Comparison of ENCODE assay signal across 8 cellular contexts in the genomic region with DNA sequence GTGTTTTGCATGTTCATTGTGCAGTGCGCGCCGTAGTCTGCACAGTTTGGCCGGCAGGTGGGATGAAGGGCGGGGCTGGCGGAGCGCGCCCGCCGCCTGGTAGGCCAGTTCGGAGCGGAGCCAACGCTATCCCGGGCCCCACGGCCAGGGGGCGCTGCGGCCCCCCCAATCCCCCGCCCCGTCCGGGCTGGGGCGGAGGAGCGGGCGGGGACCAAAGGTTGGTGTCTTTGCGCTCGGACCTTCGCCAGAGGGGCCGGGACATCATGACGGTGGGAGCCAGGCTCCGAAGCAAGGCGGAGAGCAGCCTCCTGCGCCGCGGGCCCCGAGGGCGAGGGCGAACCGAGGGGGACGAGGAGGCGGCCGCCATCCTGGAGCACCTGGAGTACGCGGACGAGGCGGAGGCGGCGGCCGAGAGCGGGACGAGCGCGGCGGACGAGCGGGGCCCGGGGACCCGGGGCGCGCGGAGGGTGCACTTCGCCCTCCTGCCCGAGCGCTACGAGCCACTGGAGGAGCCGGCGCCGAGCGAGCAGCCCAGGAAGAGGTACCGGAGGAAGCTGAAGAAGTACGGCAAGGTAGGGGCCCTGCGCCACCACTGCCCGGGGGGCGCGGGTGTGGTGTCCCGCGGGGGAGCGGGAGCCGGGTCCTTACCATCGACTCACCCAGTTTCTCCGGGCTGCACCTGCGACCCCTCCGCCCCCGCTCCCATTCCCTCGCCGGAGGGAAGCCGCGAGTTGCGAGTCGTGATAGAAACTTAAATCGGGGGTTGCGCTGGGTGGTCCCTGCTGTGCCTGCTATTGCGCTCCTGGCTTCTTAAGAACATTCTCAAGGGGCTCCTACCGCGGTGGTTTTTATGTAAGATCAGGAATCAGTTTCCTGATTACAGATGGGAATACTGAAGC. TPM values are rescaled to one million over a fixed set of nuclear protein-coding genes. Genes with fewer than 3 reads are reported as not detected.
DNase-seq lines count a peak whose midpoint lies in the region; ATAC-seq and TF ChIP-seq lines count a peak whose summit lies in the region.

A gene with protein sequence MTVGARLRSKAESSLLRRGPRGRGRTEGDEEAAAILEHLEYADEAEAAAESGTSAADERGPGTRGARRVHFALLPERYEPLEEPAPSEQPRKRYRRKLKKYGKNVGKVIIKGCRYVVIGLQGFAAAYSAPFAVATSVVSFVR (plus strand): TSS at position 224 of the 899 bp plus-strand sequence. CDS start 40 bp downstream, at position 264.

- H3K27ac Mint-ChIP-seq in activated naive CD4-positive, alpha-beta T cell treated with anti-CD3 and anti-CD28 coated beads for 36 hours = no peak within 1 kb of the TSS

- H3K4me3 ChIP-seq in HUES6 (ENCODE audit: low read depth, low read length) (peak within 1 kb of the TSS; percentile 78), ovary (peak within 1 kb of the TSS; percentile 49), thoracic aorta (peak within 1 kb of the TSS; percentile 99)

- H3K27me3 Mint-ChIP-seq in activated naive CD4-positive, alpha-beta T cell treated with anti-CD3 and anti-CD28 coated beads for 36 hours (ENCODE audit: low read depth) = peaks cover 5% of the 10 kb centered on the region

- H3K27ac ChIP-seq in HUES6 (ENCODE audit: low read depth, low read length) (no peak within 1 kb of the TSS), ovary (peak within 1 kb of the TSS; percentile 5 to 58), thoracic aorta (no peak within 1 kb of the TSS)

- peak within 1 kb of the TSS; percentile 81 for H3K4me3 Mint-ChIP-seq in activated naive CD4-positive, alpha-beta T cell treated with anti-CD3 and anti-CD28 coated beads for 36 hours

- H3K36me3 Mint-ChIP-seq in activated naive CD4-positive, alpha-beta T cell treated with anti-CD3 and anti-CD28 coated beads for 36 hours (ENCODE audit: low read depth) = no peaks in the 10 kb centered on the region

- TF ChIP-seq EP300 in ovary (IDR thresholded peaks at IDR 0.05) = no peak

- peaks cover 4% of the 10 kb centered on the region for H3K4me1 Mint-ChIP-seq in activated naive CD4-positive, alpha-beta T cell treated with anti-CD3 and anti-CD28 coated beads for 36 hours (ENCODE audit: low read depth)

- CTCF ChIA-PET in activated naive CD4-positive, alpha-beta T cell treated with anti-CD3 and anti-CD28 coated beads for 36 hours (lab: Charles Lee) = interaction anchor here (0.9 to 1.1 kb wide), 3 partner anchors 12 to 86 kb away, joined by 3 to 6 read pairs (median 6); no protein-coding TSS in a partner anchor

- no peaks in the 10 kb centered on the region for H3K9me3 Mint-ChIP-seq in activated naive CD4-positive, alpha-beta T cell treated with anti-CD3 and anti-CD28 coated beads for 36 hours

- TF ChIP-seq CTCF in ovary (IDR thresholded peaks at IDR 0.05) (peak; percentile 91 to 97 (median 95)), thoracic aorta (IDR thresholded peaks at IDR 0.05) (peak; percentile 98)

- 1 to 3% (median 3%) methylated on average over 63 to 93 of the region's 93 CpGs for WGBS in ovary, 3 donors

- DNase-seq in DMS 273 treated with DMSO at 0.1 percent for 48 hours (lab: John Stamatoyannopoulos, UW) (peak; percentile 25), RPMI8226 (peak; percentile 51), glomerular visceral epithelial cell (ENCODE audit: extremely low spot score) (peak; percentile 82), ovary (peak; percentile 72 to 90 (median 78)), thoracic aorta (ENCODE audit: low spot score) (peak; percentile 12)
- peak; percentile 77 for DNase-seq in activated naive CD4-positive, alpha-beta T cell treated with anti-CD3 and anti-CD28 coated beads for 36 hours

- H3K27me3 ChIP-seq in HUES6 (ENCODE audit: control insufficient read depth, insufficient read depth, low read length) (peaks cover 42% of the 10 kb centered on the region), ovary (no peaks in the 10 kb centered on the region), thoracic aorta (replicated peaks; ENCODE audit: insufficient read depth) (no peaks in the 10 kb centered on the region)

- H3K9me3 ChIP-seq in HUES6 (ENCODE audit: control insufficient read depth, insufficient read depth, low read depth, low read length) = no peaks in the 10 kb centered on the region
- H3K9me3 ChIP-seq in ovary = no peaks in the 10 kb centered on the region
- no peaks in the 10 kb centered on the region for H3K9me3 ChIP-seq in thoracic aorta

- H3K4me1 ChIP-seq in HUES6 (ENCODE audit: control insufficient read depth, insufficient read depth, low read length) (no peaks in the 10 kb centered on the region; the same call in 1 of the 2 replicates), ovary (ENCODE audit: insufficient read depth) (peaks cover 2% of the 10 kb centered on the region), thoracic aorta (ENCODE audit: control insufficient read depth in 1 of 2, low read depth in 2 of 2) (peaks cover 4 to 17% of the 10 kb centered on the region in 2 donors)

- intact Hi-C loops in activated naive CD4-positive, alpha-beta T cell treated with anti-CD3 and anti-CD28 coated beads for 36 hours (cut with micrococcal nuclease) = loop anchor here (1.0 kb wide), 2 partner anchors 43 to 86 kb away; no protein-coding TSS in a partner anchor
- intact Hi-C loops in ovary (cut with DNase I) = loop anchor here in 2 of 4 donors (2.0 to 5.0 kb wide), 2 partner anchors 42 kb away; no protein-coding TSS in a partner anchor

- peak; percentile 95 for ATAC-seq in GM21447 (IDR thresholded peaks at IDR 0.05; ENCODE audit: unreplicated experiment)
- ATAC-seq in thoracic aorta (ENCODE audit: insufficient number of reproducible peaks, low FRiP score, low read depth) = peak; percentile 39

- peak; percentile 30 for TF ChIP-seq POLR2A in ovary (IDR thresholded peaks at IDR 0.05)

- no peak within 1 kb of the TSS for H3K9ac ChIP-seq in HUES6 (ENCODE audit: low read length)

- no peaks in the 10 kb centered on the region for H3K36me3 ChIP-seq in HUES6 (ENCODE audit: control insufficient read depth, insufficient read depth, low read length)
- H3K36me3 ChIP-seq in ovary = no peaks in the 10 kb centered on the region
- no peaks in the 10 kb centered on the region for H3K36me3 ChIP-seq in thoracic aorta

RNA-seq across cellular contexts. Expression of the gene that starts here (rescaled TPM):
- 1 to 10 TPM; 1.1 to 1.3 TPM for total RNA-seq in activated naive CD4-positive, alpha-beta T cell treated with anti-CD3 and anti-CD28 coated beads for 36 hours
- 10 to 100 TPM; 10.0 to 19.8 (median 13.2) TPM for total RNA-seq in ovary
- polyA plus RNA-seq in ovary = 10 to 100 TPM; 20.3 to 23.8 TPM
- 1 to 10 TPM; 6.8 to 9.7 TPM for total RNA-seq in thoracic aorta

Comparison
In these comparisons a context has a peak if more than half of its experiments do, and no peak if none do; other contexts are left out.
1. DNase-seq: peak in every context shown above with its lines; median percentile 82 in glomerular visceral epithelial cell; 78 in ovary; 77 in activated naive CD4-positive, alpha-beta T cell treated with anti-CD3 and anti-CD28 coated beads for 36 hours; 51 in RPMI8226; 25 in DMS 273 treated with DMSO at 0.1 percent for 48 hours; 12 in thoracic aorta.
2. H3K27ac ChIP-seq: peak in ovary (2 of 2); none in HUES6 (single experiment) and thoracic aorta (0 of 2).
3. H3K4me3 ChIP-seq: peak in every context shown above with its lines; median percentile 99 in thoracic aorta; 78 in HUES6; 49 in ovary.